Comparison of ENCODE assay signal across 11 cellular contexts in genomic region chr4:186554485-186554884, GRCh38. TPM values are rescaled to one million over a fixed set of nuclear protein-coding genes. Genes with fewer than 3 reads are reported as not detected.
DNase-seq lines count a peak whose midpoint lies in the region; ATAC-seq and TF ChIP-seq lines count a peak whose summit lies in the region.
"Had no signal": no experiment of that assay in that cellular context is flagged by ENCODE, and none has a peak within 500 bp of the region (broad histone marks: within the 10 kb centered on the region; RNA-seq: fewer than 3 reads in every experiment).

No MANE protein-coding gene starts in this region.

- H3K36me3 Mint-ChIP-seq in stimulated activated naive B cell treated with anti-CD40 and anti-IgM and Interleukin-4, amounts not matched to agents 10 μg/mL and 1 μg/mL and 100 μg/mL, for 72 hours = peaks cover 0 to 3% of the 10 kb centered on the region in 2 donors
- H3K36me3 Mint-ChIP-seq: activated naive CD4-positive, alpha-beta T cell treated with anti-CD3 and anti-CD28 coated beads, Interleukin-2, amount 50 U/mL, for 24 hours had no signal

- H3K4me3 ChIP-seq in AG04449 (ENCODE audit: low read depth, low read length) (peak overlapping the region; percentile 51; the same call in 1 of the 2 replicates), LNCaP clone FGC (ENCODE audit: low read depth, low read length) (peak overlapping the region; percentile 32), tibial artery (peak overlapping the region in 1 of 2 donors; percentile 45)

- H3K9me3 Mint-ChIP-seq in stimulated activated naive B cell treated with anti-CD40 and anti-IgM and Interleukin-4, amounts not matched to agents 10 μg/mL and 1 μg/mL and 100 μg/mL, for 72 hours = peaks cover 1 to 4% of the 10 kb centered on the region in 2 donors

- CTCF ChIA-PET in AG04449 (lab: Yijun Ruan, JAX) = interaction anchor here (1.0 kb wide), 1 partner anchor 81 kb away, joined by 3 read pairs; no protein-coding TSS in a partner anchor

- no peaks in the 10 kb centered on the region for H3K36me3 ChIP-seq in tibial artery

- H3K9me3 ChIP-seq in tibial artery = no peaks in the 10 kb centered on the region

- DNase-seq in AG04449 (ENCODE audit: low read depth, low spot score) (no peak), LNCaP clone FGC (ENCODE audit: low read depth) (peak; percentile 74), cerebellar cortex (ENCODE audit: low spot score) (peak; percentile 64), mesenteric fat pad (ENCODE audit: low spot score) (peak; percentile 59), NCI-H187 treated with DMSO at 0.1 percent for 48 hours (lab: John Stamatoyannopoulos, UW) (no peak), tibial artery (no peak)
- no peak for DNase-seq in stimulated activated naive B cell treated with anti-CD40 and anti-IgM and Interleukin-4, amounts not matched to agents 10 μg/mL and 1 μg/mL and 100 μg/mL, for 72 hours
- DNase-seq: GF-D8; naive thymus-derived CD4-positive, alpha-beta T cell had no signal

- POLR2A ChIA-PET in AG04449 (lab: Yijun Ruan, JAX) = no interaction called here

- peaks cover 0 to 44% of the 10 kb centered on the region in 2 donors for H3K27me3 ChIP-seq in tibial artery

- no peak for TF ChIP-seq CTCF in AG04449 (IDR thresholded peaks at IDR 0.05; ENCODE audit: insufficient read depth, low read length, missing control alignments)
- peak; percentile 57 for TF ChIP-seq CTCF in LNCaP clone FGC (IDR thresholded peaks at IDR 0.05; ENCODE audit: control insufficient read depth, extremely low read depth, insufficient read depth)
- TF ChIP-seq CTCF in tibial artery (IDR thresholded peaks at IDR 0.05) = no peak

- H3K4me1 Mint-ChIP-seq in stimulated activated naive B cell treated with anti-CD40 and anti-IgM and Interleukin-4, amounts not matched to agents 10 μg/mL and 1 μg/mL and 100 μg/mL, for 72 hours = peaks cover 0 to 2% of the 10 kb centered on the region in 2 donors
- H3K4me1 Mint-ChIP-seq: activated naive CD4-positive, alpha-beta T cell treated with anti-CD3 and anti-CD28 coated beads, Interleukin-2, amount 50 U/mL, for 24 hours had no signal

- H3K27ac Mint-ChIP-seq in stimulated activated naive B cell treated with anti-CD40 and anti-IgM and Interleukin-4, amounts not matched to agents 10 μg/mL and 1 μg/mL and 100 μg/mL, for 72 hours = no peak overlapping the region
- H3K27ac Mint-ChIP-seq: activated naive CD4-positive, alpha-beta T cell treated with anti-CD3 and anti-CD28 coated beads, Interleukin-2, amount 50 U/mL, for 24 hours; naive thymus-derived CD4-positive, alpha-beta T cell had no signal

- peaks cover 19 to 22% of the 10 kb centered on the region in 2 donors for H3K27me3 Mint-ChIP-seq in stimulated activated naive B cell treated with anti-CD40 and anti-IgM and Interleukin-4, amounts not matched to agents 10 μg/mL and 1 μg/mL and 100 μg/mL, for 72 hours

- H3K4me3 Mint-ChIP-seq in stimulated activated naive B cell treated with anti-CD40 and anti-IgM and Interleukin-4, amounts not matched to agents 10 μg/mL and 1 μg/mL and 100 μg/mL, for 72 hours = no peak overlapping the region
- H3K4me3 Mint-ChIP-seq: activated naive CD4-positive, alpha-beta T cell treated with anti-CD3 and anti-CD28 coated beads, Interleukin-2, amount 50 U/mL, for 24 hours; naive thymus-derived CD4-positive, alpha-beta T cell had no signal

- no peak for ATAC-seq in HG02852 (IDR thresholded peaks at IDR 0.05; ENCODE audit: unreplicated experiment)
- no peak for ATAC-seq in stimulated activated naive B cell treated with anti-CD40 and anti-IgM and Interleukin-4, amounts not matched to agents 10 μg/mL and 1 μg/mL and 100 μg/mL, for 72 hours (replicated peaks)
- ATAC-seq: naive thymus-derived CD4-positive, alpha-beta T cell had no signal

- intact Hi-C loops in tibial artery (cut with DNase I; ENCODE audit: low total_unique reads) = no loop called here

- no peak overlapping the region for H3K27ac ChIP-seq in tibial artery

- peaks cover 0 to 14% (median 13%) of the 10 kb centered on the region in 4 donors for H3K4me1 ChIP-seq in tibial artery

RNA-seq across cellular contexts. Expression of gene MTNR1A, which starts 0.9 kb away (rescaled TPM):
- not detected for total RNA-seq in mesenteric fat pad
- total RNA-seq: naive thymus-derived CD4-positive, alpha-beta T cell had no signal

Comparison
In these comparisons a context has a peak if more than half of its experiments do, and no peak if none do; other contexts are left out.
1. DNase-seq: peak in LNCaP clone FGC (single experiment), cerebellar cortex (single experiment) and mesenteric fat pad (single experiment); none in AG04449 (single experiment), NCI-H187 treated with DMSO at 0.1 percent for 48 hours (single experiment), stimulated activated naive B cell treated with anti-CD40 and anti-IgM and Interleukin-4, amounts not matched to agents 10 μg/mL and 1 μg/mL and 100 μg/mL, for 72 hours (single experiment) and tibial artery (0 of 2).